9 cellular contexts compared by ENCODE assay signal in genomic region chr12:96501908-96502307, GRCh38. TPM values are rescaled to one million over a fixed set of nuclear protein-coding genes. Genes with fewer than 3 reads are reported as not detected.
DNase-seq lines count a peak whose midpoint lies in the region; ATAC-seq and TF ChIP-seq lines count a peak whose summit lies in the region.
"Had no signal": no experiment of that assay in that cellular context is flagged by ENCODE, and none has a peak within 500 bp of the region (broad histone marks: within the 10 kb centered on the region; RNA-seq: fewer than 3 reads in every experiment).

No MANE protein-coding gene starts in this region.

- no peak for TF ChIP-seq CTCF in PC-3 (conservative IDR thresholded peaks at IDR 0.05; ENCODE audit: low read depth, low read length)
- no peak for TF ChIP-seq CTCF in endothelial cell (IDR thresholded peaks at IDR 0.05; ENCODE audit: unreplicated experiment)

- H3K4me1 ChIP-seq in PC-3 (ENCODE audit: insufficient read depth, low read length), result peaks cover 27% of the 10 kb centered on the region
- H3K4me1 ChIP-seq in Karpas-422 (ENCODE audit: low read length), result peaks cover 7% of the 10 kb centered on the region

- no TSS peak for BruUV-seq in PC-3 (replicated peaks; lab: Mats Ljungman, UMichigan)

- peaks cover 40% of the 10 kb centered on the region for H3K4me1 Mint-ChIP-seq in activated CD4-positive, alpha-beta T cell treated with anti-CD3 and anti-CD28 coated beads, Interleukin-2, amount 10 ng/mL, durations not matched to agents 24 days and 14 days
- H3K4me1 Mint-ChIP-seq in endothelial cell (ENCODE audit: unreplicated experiment), result peaks cover 37% of the 10 kb centered on the region
- peaks cover 25 to 40% of the 10 kb centered on the region in 2 donors for H3K4me1 Mint-ChIP-seq in stimulated activated naive B cell treated with anti-CD40 and anti-IgM and Interleukin-4, amounts not matched to agents 10 μg/mL and 1 μg/mL and 100 μg/mL, for 72 hours

- no peaks in the 10 kb centered on the region for H3K36me3 ChIP-seq in PC-3 (ENCODE audit: low read depth, low read length)
- no peaks in the 10 kb centered on the region for H3K36me3 ChIP-seq in Karpas-422 (ENCODE audit: insufficient read depth, low read length)

- peaks cover 2% of the 10 kb centered on the region for H3K36me3 Mint-ChIP-seq in activated CD4-positive, alpha-beta T cell treated with anti-CD3 and anti-CD28 coated beads, Interleukin-2, amount 10 ng/mL, durations not matched to agents 24 days and 14 days (ENCODE audit: low read depth)
- H3K36me3 Mint-ChIP-seq in endothelial cell (ENCODE audit: low read depth, unreplicated experiment), result no peaks in the 10 kb centered on the region
- no peaks in the 10 kb centered on the region for H3K36me3 Mint-ChIP-seq in stimulated activated naive B cell treated with anti-CD40 and anti-IgM and Interleukin-4, amounts not matched to agents 10 μg/mL and 1 μg/mL and 100 μg/mL, for 72 hours
- H3K36me3 Mint-ChIP-seq: mesothelial cell of epicardium had no signal

- H3K27me3 ChIP-seq in PC-3 (ENCODE audit: low read length) (no peaks in the 10 kb centered on the region), Karpas-422 (ENCODE audit: low read length) (no peaks in the 10 kb centered on the region)

- no peaks in the 10 kb centered on the region for H3K9me3 ChIP-seq in PC-3 (ENCODE audit: low read length)
- no peaks in the 10 kb centered on the region for H3K9me3 ChIP-seq in Karpas-422 (ENCODE audit: low read length)

- H3K4me2 ChIP-seq in PC-3 (ENCODE audit: low read length) (no peak overlapping the region), Karpas-422 (ENCODE audit: low read depth, low read length, poor library complexity, severe bottlenecking) (no peak overlapping the region)

- H3K27ac ChIP-seq in PC-3 (ENCODE audit: low read length) (peak overlapping the region; percentile 84; the same call in 1 of the 2 replicates), Karpas-422 (ENCODE audit: low read length) (no peak overlapping the region)

- ATAC-seq in PC-3, result no peak
- peak; percentile 33 to 45 for ATAC-seq in stimulated activated naive B cell treated with anti-CD40 and anti-IgM and Interleukin-4, amounts not matched to agents 10 μg/mL and 1 μg/mL and 100 μg/mL, for 72 hours (replicated peaks)
- no peak for ATAC-seq in HG03045 (IDR thresholded peaks at IDR 0.05; ENCODE audit: unreplicated experiment)
- ATAC-seq in HG03571 (IDR thresholded peaks at IDR 0.05; ENCODE audit: unreplicated experiment), result no peak

- H3F3A ChIP-seq in PC-3 (ENCODE audit: low read length, unreplicated experiment), result no peaks in the 10 kb centered on the region

- peak overlapping the region; percentile 82 for H3K27ac Mint-ChIP-seq in activated CD4-positive, alpha-beta T cell treated with anti-CD3 and anti-CD28 coated beads, Interleukin-2, amount 10 ng/mL, durations not matched to agents 24 days and 14 days
- H3K27ac Mint-ChIP-seq in endothelial cell (ENCODE audit: unreplicated experiment), result peak overlapping the region; percentile 99
- peak overlapping the region; percentile 91 for H3K27ac Mint-ChIP-seq in stimulated activated naive B cell treated with anti-CD40 and anti-IgM and Interleukin-4, amounts not matched to agents 10 μg/mL and 1 μg/mL and 100 μg/mL, for 72 hours

- H3K4me3 ChIP-seq in PC-3 (ENCODE audit: low read length) (no peak overlapping the region), Karpas-422 (ENCODE audit: low read length) (no peak overlapping the region)

- H4K20me1 ChIP-seq in PC-3 (ENCODE audit: low read length) (no peaks in the 10 kb centered on the region), Karpas-422 (ENCODE audit: insufficient read depth, low read depth, low read length) (no peaks in the 10 kb centered on the region)

- no peaks in the 10 kb centered on the region for H3K27me3 Mint-ChIP-seq in activated CD4-positive, alpha-beta T cell treated with anti-CD3 and anti-CD28 coated beads, Interleukin-2, amount 10 ng/mL, durations not matched to agents 24 days and 14 days
- peaks cover 2% of the 10 kb centered on the region for H3K27me3 Mint-ChIP-seq in endothelial cell (ENCODE audit: unreplicated experiment)
- no peaks in the 10 kb centered on the region for H3K27me3 Mint-ChIP-seq in stimulated activated naive B cell treated with anti-CD40 and anti-IgM and Interleukin-4, amounts not matched to agents 10 μg/mL and 1 μg/mL and 100 μg/mL, for 72 hours

- CTCF ChIA-PET in PC-3 (lab: Charles Lee), result interaction anchor here (0.6 kb wide), 1 partner anchor 47 kb away, joined by 4 read pairs; no protein-coding TSS in a partner anchor

- 0 out of 2 replicates have a peak overlapping the region, but pooled peaks have one; percentile 54 for H3K9ac ChIP-seq in PC-3 (ENCODE audit: low read length)
- H3K9ac ChIP-seq in Karpas-422 (ENCODE audit: low read length), result no peak overlapping the region

- H3K79me2 ChIP-seq in PC-3 (ENCODE audit: low read length) (no peaks in the 10 kb centered on the region), Karpas-422 (ENCODE audit: low read length) (no peaks in the 10 kb centered on the region)

- H3K9me2 ChIP-seq in PC-3 (replicated peaks; ENCODE audit: low read length), result no peaks in the 10 kb centered on the region
- no peaks in the 10 kb centered on the region for H3K9me2 ChIP-seq in Karpas-422 (replicated peaks; ENCODE audit: insufficient read depth, low read length)

- peaks cover 8% of the 10 kb centered on the region for H3K9me3 Mint-ChIP-seq in activated CD4-positive, alpha-beta T cell treated with anti-CD3 and anti-CD28 coated beads, Interleukin-2, amount 10 ng/mL, durations not matched to agents 24 days and 14 days
- H3K9me3 Mint-ChIP-seq in endothelial cell (ENCODE audit: unreplicated experiment), result no peaks in the 10 kb centered on the region
- H3K9me3 Mint-ChIP-seq in stimulated activated naive B cell treated with anti-CD40 and anti-IgM and Interleukin-4, amounts not matched to agents 10 μg/mL and 1 μg/mL and 100 μg/mL, for 72 hours, result peaks cover 0 to 2% of the 10 kb centered on the region in 2 donors

- intact Hi-C loops in activated CD4-positive, alpha-beta T cell treated with anti-CD3 and anti-CD28 coated beads, Interleukin-2, amount 10 ng/mL, durations not matched to agents 24 days and 14 days (cut with micrococcal nuclease), result loop anchor here (2.0 to 5.0 kb wide), 3 partner anchors 17 to 305 kb away; partner anchors contain the start of gene CDK17
- intact Hi-C loops in PC-3 (cut with micrococcal nuclease), result loop anchor here (1.0 to 5.0 kb wide), 2 partner anchors 55 to 101 kb away; no protein-coding TSS in a partner anchor

- no peak for DNase-seq in activated CD4-positive, alpha-beta T cell treated with anti-CD3 and anti-CD28 coated beads, Interleukin-2, amount 10 ng/mL, durations not matched to agents 24 days and 14 days
- DNase-seq in activated CD4-positive, alpha-beta T cell treated with anti-CD3 and anti-CD28 coated beads for 1 hour, result no peak
- no peak for DNase-seq in PC-3
- no peak for DNase-seq in endothelial cell (ENCODE audit: low spot score)
- DNase-seq in stimulated activated naive B cell treated with anti-CD40 and anti-IgM and Interleukin-4, amounts not matched to agents 10 μg/mL and 1 μg/mL and 100 μg/mL, for 72 hours, result no peak
- no peak for DNase-seq in Karpas-422

- peak overlapping the region; percentile 51 for H3K4me3 Mint-ChIP-seq in activated CD4-positive, alpha-beta T cell treated with anti-CD3 and anti-CD28 coated beads, Interleukin-2, amount 10 ng/mL, durations not matched to agents 24 days and 14 days
- H3K4me3 Mint-ChIP-seq in endothelial cell (ENCODE audit: unreplicated experiment), result no peak overlapping the region
- no peak overlapping the region for H3K4me3 Mint-ChIP-seq in stimulated activated naive B cell treated with anti-CD40 and anti-IgM and Interleukin-4, amounts not matched to agents 10 μg/mL and 1 μg/mL and 100 μg/mL, for 72 hours
- H3K4me3 Mint-ChIP-seq: mesothelial cell of epicardium had no signal

- POLR2A ChIA-PET in PC-3 (lab: Charles Lee; ENCODE audit: unreplicated experiment), result no interaction called here

- H2AFZ ChIP-seq in PC-3 (ENCODE audit: low read length) (no peak overlapping the region), Karpas-422 (ENCODE audit: low read length) (no peak overlapping the region)

RNA-seq across cellular contexts. Expression of gene CFAP54, which starts 12.5 kb away (rescaled TPM):
- total RNA-seq in activated CD4-positive, alpha-beta T cell treated with anti-CD3 and anti-CD28 coated beads, Interleukin-2, amount 10 ng/mL, durations not matched to agents 24 days and 14 days, result 0.09 TPM in 2 replicates
- total RNA-seq in PC-3 (2014; rRNA removed), result 0.77 and 1.1 TPM in 2 replicates
- total RNA-seq in endothelial cell (ENCODE audit: unreplicated experiment), result 2.5 TPM
- not detected in 2 replicates for total RNA-seq in Karpas-422 (2014; rRNA removed; shearing (Covaris generic); ENCODE audit: low replicate concordance)

Comparison
In these comparisons a context has a peak if more than half of its experiments do, and no peak if none do; other contexts are left out.
1. ATAC-seq: peak in stimulated activated naive B cell treated with anti-CD40 and anti-IgM and Interleukin-4, amounts not matched to agents 10 μg/mL and 1 μg/mL and 100 μg/mL, for 72 hours (2 of 2); none in PC-3 (single experiment), HG03045 (single experiment) and HG03571 (single experiment).
2. Peak in every context shown above with its lines, with median percentiles within 50 percentile points of each other: H3K27ac Mint-ChIP-seq.